Comparison of ENCODE assay signal across 8 cellular contexts in the genomic region with DNA sequence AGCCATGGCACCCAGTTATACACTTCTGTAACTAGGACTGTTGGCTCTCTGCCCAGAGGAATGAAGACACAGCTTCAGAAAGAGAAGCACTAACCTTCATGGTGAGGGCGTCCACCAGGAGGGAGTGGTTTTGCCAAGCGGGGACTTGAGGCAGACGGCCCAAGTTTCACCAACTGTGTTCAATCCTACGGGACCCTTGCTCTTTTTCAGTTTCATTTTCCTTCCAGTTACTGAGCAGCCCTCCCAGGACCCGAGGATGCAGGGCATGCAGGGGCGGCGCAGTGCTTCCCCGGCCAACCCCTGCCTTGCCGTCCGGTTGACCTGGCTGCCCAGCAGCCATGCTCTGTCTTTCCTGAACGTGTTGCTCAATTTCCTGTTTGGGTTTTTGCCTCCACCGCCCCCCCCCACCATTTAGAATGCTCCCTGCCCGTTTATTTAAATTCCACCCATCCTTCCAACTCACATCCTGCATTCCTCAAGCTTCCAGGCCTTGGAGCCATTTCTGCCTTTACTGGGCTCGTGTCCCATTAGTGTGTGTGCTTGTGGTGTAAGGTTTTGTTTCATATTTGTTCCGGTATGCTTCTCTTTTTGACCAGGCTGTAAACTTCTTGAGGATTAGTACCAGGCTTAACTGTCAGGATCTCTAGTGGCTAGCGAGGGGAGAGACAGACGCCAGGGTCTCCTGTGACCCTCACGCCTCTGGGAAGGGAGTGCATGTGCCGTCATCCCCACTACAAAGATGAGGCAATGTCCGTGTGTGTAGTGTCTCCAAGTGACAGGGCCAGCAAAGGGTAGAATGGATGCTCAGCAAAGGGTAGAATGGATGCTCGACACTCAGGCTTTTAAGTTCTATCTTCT. TPM values are rescaled to one million over a fixed set of nuclear protein-coding genes. Genes with fewer than 3 reads are reported as not detected.
A peak's percentile ranks its signal among the peaks of the same experiment; 100 is the strongest.
DNase-seq lines count a peak whose midpoint lies in the region; ATAC-seq and TF ChIP-seq lines count a peak whose summit lies in the region.

No MANE protein-coding gene starts in this region.

- no peaks in the 10 kb centered on the region for H3K4me1 ChIP-seq in CD8-positive, alpha-beta memory T cell (ENCODE audit: insufficient read depth, low read length)
- no peaks in the 10 kb centered on the region for H3K4me1 ChIP-seq in prostate gland (replicated peaks)

- H3K4me3 Mint-ChIP-seq in CD8-positive, alpha-beta memory T cell = peak overlapping the region in 4 of 7 donors; percentile 23 to 87 (median 54)
- H3K4me3 Mint-ChIP-seq in WTC11 = no peak overlapping the region

- DNase-seq in CD8-positive, alpha-beta memory T cell = no peak
- DNase-seq in WTC11 (ENCODE audit: low spot score) (no peak), Right ventricle myocardium inferior (ENCODE audit: missing footprints) (peak; percentile 86), prostate gland (ENCODE audit: low spot score) (peak; percentile 20), NCI-H2029 treated with DMSO at 0.1 percent for 48 hours (lab: John Stamatoyannopoulos, UW) (no peak), DMS79 (lab: John Stamatoyannopoulos, UW) (no peak), iPS-NIHi11 (ENCODE audit: low spot score) (no peak)
- DNase-seq in stimulated activated CD4-positive, alpha-beta T cell treated with anti-CD3 and anti-CD28 coated beads, Interleukin-15, amount 100 ng/mL, for 24 hours = no peak

- no peaks in the 10 kb centered on the region for H3K9me3 ChIP-seq in CD8-positive, alpha-beta memory T cell (ENCODE audit: low read length)
- H3K9me3 ChIP-seq in prostate gland = no peaks in the 10 kb centered on the region

- CTCF ChIA-PET in CD8-positive, alpha-beta memory T cell (lab: Charles Lee) = no interaction called here
- CTCF ChIA-PET in WTC11 (lab: Charles Lee) = interaction anchor here (0.5 to 1.1 kb wide), 2 partner anchors 140 to 417 kb away, joined by 3 to 4 read pairs; no protein-coding TSS in a partner anchor

- peak overlapping the region in 2 of 8 donors; percentile 5 to 48 for H3K27ac Mint-ChIP-seq in CD8-positive, alpha-beta memory T cell
- H3K27ac Mint-ChIP-seq in WTC11 = no peak overlapping the region

- peaks cover 0 to 3% (median 0%) of the 10 kb centered on the region in 3 donors for H3K36me3 Mint-ChIP-seq in CD8-positive, alpha-beta memory T cell
- no peaks in the 10 kb centered on the region for H3K36me3 Mint-ChIP-seq in WTC11

- H3K4me1 Mint-ChIP-seq in CD8-positive, alpha-beta memory T cell = peaks cover 5 to 8% (median 7%) of the 10 kb centered on the region in 3 donors
- H3K4me1 Mint-ChIP-seq in WTC11 = peaks cover 36% of the 10 kb centered on the region

- WGBS in prostate gland = 46% methylated on average over 21 of the region's 21 CpGs

- intact Hi-C loops in Right ventricle myocardium inferior (cut with DNase I) = loop anchor here (2.0 to 10.0 kb wide), 3 partner anchors 31 to 139 kb away; a partner anchor contains a TSS
- intact Hi-C loops in prostate gland (cut with DNase I) = loop anchor here (2.0 to 5.0 kb wide), 2 partner anchors 55 to 142 kb away; a partner anchor contains a TSS

- ATAC-seq in WTC11 (no peak), Right ventricle myocardium inferior (peak; percentile 35)

- no peaks in the 10 kb centered on the region for H3K27me3 Mint-ChIP-seq in CD8-positive, alpha-beta memory T cell
- H3K27me3 Mint-ChIP-seq in WTC11 (ENCODE audit: low read depth) = no peaks in the 10 kb centered on the region

- no peak for TF ChIP-seq POLR2A in prostate gland (IDR thresholded peaks at IDR 0.05)

- POLR2A ChIA-PET in CD8-positive, alpha-beta memory T cell (lab: Charles Lee) = no interaction called here
- POLR2A ChIA-PET in WTC11 (lab: Charles Lee) = no interaction called here

- H3K27me3 ChIP-seq in CD8-positive, alpha-beta memory T cell (ENCODE audit: insufficient read depth, low read length, poor library complexity, severe bottlenecking) = no peaks in the 10 kb centered on the region
- no peaks in the 10 kb centered on the region for H3K27me3 ChIP-seq in prostate gland (replicated peaks; ENCODE audit: insufficient read depth)

- no peaks in the 10 kb centered on the region for H3K9me3 Mint-ChIP-seq in CD8-positive, alpha-beta memory T cell
- H3K9me3 Mint-ChIP-seq in WTC11 = no peaks in the 10 kb centered on the region

- H3K36me3 ChIP-seq in CD8-positive, alpha-beta memory T cell (ENCODE audit: insufficient read depth, low read length) = no peaks in the 10 kb centered on the region
- H3K36me3 ChIP-seq in prostate gland = no peaks in the 10 kb centered on the region

- H3K4me3 ChIP-seq in CD8-positive, alpha-beta memory T cell (ENCODE audit: low read length) = no peak overlapping the region
- H3K4me3 ChIP-seq in prostate gland = no peak overlapping the region

- TF ChIP-seq CTCF in WTC11 (IDR thresholded peaks at IDR 0.05) (no peak), prostate gland (IDR thresholded peaks at IDR 0.05) (no peak)

- H3K27ac ChIP-seq in CD8-positive, alpha-beta memory T cell (ENCODE audit: low read depth, low read length) = no peak overlapping the region
- H3K27ac ChIP-seq in prostate gland = peak overlapping the region; percentile 68 to 77

TF ChIP-seq in WTC11, 78 proteins besides CTCF, POLR2A, EP300 and RAD21:
- no peak for TF ChIP-seq TCF7 (CRISPR knock-in tag; IDR thresholded peaks at IDR 0.05; ENCODE audit: low read depth)
- TF ChIP-seq, protein P1, sequence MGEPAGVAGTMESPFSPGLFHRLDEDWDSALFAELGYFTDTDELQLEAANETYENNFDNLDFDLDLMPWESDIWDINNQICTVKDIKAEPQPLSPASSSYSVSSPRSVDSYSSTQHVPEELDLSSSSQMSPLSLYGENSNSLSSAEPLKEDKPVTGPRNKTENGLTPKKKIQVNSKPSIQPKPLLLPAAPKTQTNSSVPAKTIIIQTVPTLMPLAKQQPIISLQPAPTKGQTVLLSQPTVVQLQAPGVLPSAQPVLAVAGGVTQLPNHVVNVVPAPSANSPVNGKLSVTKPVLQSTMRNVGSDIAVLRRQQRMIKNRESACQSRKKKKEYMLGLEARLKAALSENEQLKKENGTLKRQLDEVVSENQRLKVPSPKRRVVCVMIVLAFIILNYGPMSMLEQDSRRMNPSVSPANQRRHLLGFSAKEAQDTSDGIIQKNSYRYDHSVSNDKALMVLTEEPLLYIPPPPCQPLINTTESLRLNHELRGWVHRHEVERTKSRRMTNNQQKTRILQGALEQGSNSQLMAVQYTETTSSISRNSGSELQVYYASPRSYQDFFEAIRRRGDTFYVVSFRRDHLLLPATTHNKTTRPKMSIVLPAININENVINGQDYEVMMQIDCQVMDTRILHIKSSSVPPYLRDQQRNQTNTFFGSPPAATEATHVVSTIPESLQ (CRISPR knock-in tag; IDR thresholded peaks at IDR 0.05) = no peak
- TF ChIP-seq FOXJ3 (CRISPR knock-in tag; IDR thresholded peaks at IDR 0.05; ENCODE audit: borderline replicate concordance) = no peak
- no peak for TF ChIP-seq MXD4 (CRISPR knock-in tag; IDR thresholded peaks at IDR 0.05; ENCODE audit: borderline replicate concordance)
- TF ChIP-seq GABPB1 (CRISPR knock-in tag; IDR thresholded peaks at IDR 0.05) = 0 out of 2 replicates have a peak, but pooled peaks have one; percentile 14
- TF ChIP-seq TEAD1 (CRISPR knock-in tag; IDR thresholded peaks at IDR 0.05) = no peak
- TF ChIP-seq, protein P2, sequence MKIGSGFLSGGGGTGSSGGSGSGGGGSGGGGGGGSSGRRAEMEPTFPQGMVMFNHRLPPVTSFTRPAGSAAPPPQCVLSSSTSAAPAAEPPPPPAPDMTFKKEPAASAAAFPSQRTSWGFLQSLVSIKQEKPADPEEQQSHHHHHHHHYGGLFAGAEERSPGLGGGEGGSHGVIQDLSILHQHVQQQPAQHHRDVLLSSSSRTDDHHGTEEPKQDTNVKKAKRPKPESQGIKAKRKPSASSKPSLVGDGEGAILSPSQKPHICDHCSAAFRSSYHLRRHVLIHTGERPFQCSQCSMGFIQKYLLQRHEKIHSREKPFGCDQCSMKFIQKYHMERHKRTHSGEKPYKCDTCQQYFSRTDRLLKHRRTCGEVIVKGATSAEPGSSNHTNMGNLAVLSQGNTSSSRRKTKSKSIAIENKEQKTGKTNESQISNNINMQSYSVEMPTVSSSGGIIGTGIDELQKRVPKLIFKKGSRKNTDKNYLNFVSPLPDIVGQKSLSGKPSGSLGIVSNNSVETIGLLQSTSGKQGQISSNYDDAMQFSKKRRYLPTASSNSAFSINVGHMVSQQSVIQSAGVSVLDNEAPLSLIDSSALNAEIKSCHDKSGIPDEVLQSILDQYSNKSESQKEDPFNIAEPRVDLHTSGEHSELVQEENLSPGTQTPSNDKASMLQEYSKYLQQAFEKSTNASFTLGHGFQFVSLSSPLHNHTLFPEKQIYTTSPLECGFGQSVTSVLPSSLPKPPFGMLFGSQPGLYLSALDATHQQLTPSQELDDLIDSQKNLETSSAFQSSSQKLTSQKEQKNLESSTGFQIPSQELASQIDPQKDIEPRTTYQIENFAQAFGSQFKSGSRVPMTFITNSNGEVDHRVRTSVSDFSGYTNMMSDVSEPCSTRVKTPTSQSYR (CRISPR knock-in tag; IDR thresholded peaks at IDR 0.05) = no peak
- no peak for TF ChIP-seq FOXP1 (CRISPR knock-in tag; IDR thresholded peaks at IDR 0.05; ENCODE audit: borderline replicate concordance)

RNA-seq across cellular contexts. Expression of a gene that starts 31.6 kb away (rescaled TPM):
- 10 to 100 TPM; 30.1 to 33.5 TPM for total RNA-seq in CD8-positive, alpha-beta memory T cell
- polyA plus RNA-seq in CD8-positive, alpha-beta memory T cell = 19.8 TPM
- total RNA-seq in WTC11 (2021) (1.9 to 2.2 TPM (median 2.0 TPM) in 3 replicates), Right ventricle myocardium inferior (11.6 TPM), prostate gland (10 to 100 TPM; 11.7 to 18.5 TPM)

RNA-seq across cellular contexts. Expression of a gene that starts 55.7 kb away (rescaled TPM):
- total RNA-seq in CD8-positive, alpha-beta memory T cell = 10 to 100 TPM; 58.7 to 59.3 TPM
- polyA plus RNA-seq in CD8-positive, alpha-beta memory T cell = 82.2 TPM
- total RNA-seq in WTC11 (2021) = 62.8 to 66.8 TPM (median 63.7 TPM) in 3 replicates
- total RNA-seq in Right ventricle myocardium inferior = 78.1 TPM
- 100 to 1,000 TPM in 1 of 2 donors, 10 to 100 TPM in 1; 75.0 to 172 TPM for total RNA-seq in prostate gland

RNA-seq across cellular contexts. Expression of a gene that starts 56.1 kb away (rescaled TPM):
- 1 to 10 TPM; 7.2 to 8.5 TPM for total RNA-seq in CD8-positive, alpha-beta memory T cell
- polyA plus RNA-seq in CD8-positive, alpha-beta memory T cell = 3.2 TPM
- total RNA-seq in WTC11 (2021) = 12.2 to 13.6 TPM (median 12.6 TPM) in 3 replicates
- 2.5 TPM for total RNA-seq in Right ventricle myocardium inferior
- total RNA-seq in prostate gland = 10 to 100 TPM; 14.4 to 20.1 TPM

Comparison
In these comparisons a context has a peak if more than half of its experiments do, and no peak if none do; other contexts are left out.
1. DNase-seq: peak in Right ventricle myocardium inferior (single experiment) and prostate gland (single experiment); none in CD8-positive, alpha-beta memory T cell (0 of 5), WTC11 (single experiment), NCI-H2029 treated with DMSO at 0.1 percent for 48 hours (single experiment), DMS79 (single experiment), iPS-NIHi11 (single experiment) and stimulated activated CD4-positive, alpha-beta T cell treated with anti-CD3 and anti-CD28 coated beads, Interleukin-15, amount 100 ng/mL, for 24 hours (single experiment).